1 cellular context compared by ENCODE assay signal in the genomic region with DNA sequence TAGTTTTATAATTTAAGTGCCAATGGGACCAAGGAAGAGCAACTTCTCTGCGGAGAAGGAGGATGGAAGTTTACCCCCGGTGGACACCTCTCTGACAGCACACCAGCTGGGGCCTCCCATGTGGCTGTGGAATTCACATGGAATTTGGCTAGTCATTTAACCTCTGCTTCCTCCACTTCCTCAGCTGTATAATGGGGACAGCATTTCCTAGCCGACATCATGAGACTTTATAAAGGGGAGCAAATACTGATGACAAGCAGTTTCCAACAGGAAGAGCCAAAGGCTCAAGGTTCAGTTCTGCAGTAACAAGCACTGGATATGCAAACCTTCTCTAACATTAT.
TF ChIP-seq lines count a peak whose summit lies in the region.

No MANE protein-coding gene starts in this region.

TF ChIP-seq in HepG2, 621 proteins besides CTCF, POLR2A, EP300 and RAD21 (continued from another document and continues in another):
- TF ChIP-seq ARID4A (CRISPR knock-in tag; IDR thresholded peaks at IDR 0.05; ENCODE audit: borderline replicate concordance) = peak; percentile 30; the same call in 1 of the 2 replicates
- 0 out of 2 replicates have a peak, but pooled peaks have one; percentile 46 for TF ChIP-seq ZNF431 (CRISPR knock-in tag; IDR thresholded peaks at IDR 0.05; ENCODE audit: borderline replicate concordance, low read depth)
- TF ChIP-seq, protein P1, sequence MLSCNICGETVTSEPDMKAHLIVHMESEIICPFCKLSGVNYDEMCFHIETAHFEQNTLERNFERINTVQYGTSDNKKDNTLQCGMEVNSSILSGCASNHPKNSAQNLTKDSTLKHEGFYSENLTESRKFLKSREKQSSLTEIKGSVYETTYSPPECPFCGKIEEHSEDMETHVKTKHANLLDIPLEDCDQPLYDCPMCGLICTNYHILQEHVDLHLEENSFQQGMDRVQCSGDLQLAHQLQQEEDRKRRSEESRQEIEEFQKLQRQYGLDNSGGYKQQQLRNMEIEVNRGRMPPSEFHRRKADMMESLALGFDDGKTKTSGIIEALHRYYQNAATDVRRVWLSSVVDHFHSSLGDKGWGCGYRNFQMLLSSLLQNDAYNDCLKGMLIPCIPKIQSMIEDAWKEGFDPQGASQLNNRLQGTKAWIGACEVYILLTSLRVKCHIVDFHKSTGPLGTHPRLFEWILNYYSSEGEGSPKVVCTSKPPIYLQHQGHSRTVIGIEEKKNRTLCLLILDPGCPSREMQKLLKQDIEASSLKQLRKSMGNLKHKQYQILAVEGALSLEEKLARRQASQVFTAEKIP (CRISPR knock-in tag; IDR thresholded peaks at IDR 0.05; ENCODE audit: borderline replicate concordance) = no peak
- no peak for TF ChIP-seq WIZ (CRISPR knock-in tag; IDR thresholded peaks at IDR 0.05)
- TF ChIP-seq GLI4 (CRISPR knock-in tag; IDR thresholded peaks at IDR 0.05; ENCODE audit: borderline replicate concordance) = no peak
- TF ChIP-seq ZBTB20 (CRISPR knock-in tag; IDR thresholded peaks at IDR 0.05; ENCODE audit: borderline replicate concordance, low read depth) = no peak
- TF ChIP-seq, protein P2, sequence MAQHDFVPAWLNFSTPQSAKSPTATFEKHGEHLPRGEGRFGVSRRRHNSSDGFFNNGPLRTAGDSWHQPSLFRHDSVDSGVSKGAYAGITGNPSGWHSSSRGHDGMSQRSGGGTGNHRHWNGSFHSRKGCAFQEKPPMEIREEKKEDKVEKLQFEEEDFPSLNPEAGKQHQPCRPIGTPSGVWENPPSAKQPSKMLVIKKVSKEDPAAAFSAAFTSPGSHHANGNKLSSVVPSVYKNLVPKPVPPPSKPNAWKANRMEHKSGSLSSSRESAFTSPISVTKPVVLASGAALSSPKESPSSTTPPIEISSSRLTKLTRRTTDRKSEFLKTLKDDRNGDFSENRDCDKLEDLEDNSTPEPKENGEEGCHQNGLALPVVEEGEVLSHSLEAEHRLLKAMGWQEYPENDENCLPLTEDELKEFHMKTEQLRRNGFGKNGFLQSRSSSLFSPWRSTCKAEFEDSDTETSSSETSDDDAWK (CRISPR knock-in tag; IDR thresholded peaks at IDR 0.05) = no peak
- TF ChIP-seq KDM3A (CRISPR knock-in tag; IDR thresholded peaks at IDR 0.05; ENCODE audit: low read depth) = 0 out of 2 replicates have a peak, but pooled peaks have one; percentile 5
- TF ChIP-seq RBM22 (optimal IDR thresholded peaks at IDR 0.05; ENCODE audit: low read length) = no peak
- TF ChIP-seq ELF3 (CRISPR knock-in tag; IDR thresholded peaks at IDR 0.05) = 0 out of 2 replicates have a peak, but pooled peaks have one; percentile 30
- 0 out of 2 replicates have a peak, but pooled peaks have one; percentile 6 for TF ChIP-seq PPARG (CRISPR knock-in tag; conservative IDR thresholded peaks at IDR 0.05)
- no peak; the same call in 1 of the 2 replicates for TF ChIP-seq ETV5 (CRISPR knock-in tag; IDR thresholded peaks at IDR 0.05; ENCODE audit: borderline replicate concordance)
- TF ChIP-seq, protein P3, sequence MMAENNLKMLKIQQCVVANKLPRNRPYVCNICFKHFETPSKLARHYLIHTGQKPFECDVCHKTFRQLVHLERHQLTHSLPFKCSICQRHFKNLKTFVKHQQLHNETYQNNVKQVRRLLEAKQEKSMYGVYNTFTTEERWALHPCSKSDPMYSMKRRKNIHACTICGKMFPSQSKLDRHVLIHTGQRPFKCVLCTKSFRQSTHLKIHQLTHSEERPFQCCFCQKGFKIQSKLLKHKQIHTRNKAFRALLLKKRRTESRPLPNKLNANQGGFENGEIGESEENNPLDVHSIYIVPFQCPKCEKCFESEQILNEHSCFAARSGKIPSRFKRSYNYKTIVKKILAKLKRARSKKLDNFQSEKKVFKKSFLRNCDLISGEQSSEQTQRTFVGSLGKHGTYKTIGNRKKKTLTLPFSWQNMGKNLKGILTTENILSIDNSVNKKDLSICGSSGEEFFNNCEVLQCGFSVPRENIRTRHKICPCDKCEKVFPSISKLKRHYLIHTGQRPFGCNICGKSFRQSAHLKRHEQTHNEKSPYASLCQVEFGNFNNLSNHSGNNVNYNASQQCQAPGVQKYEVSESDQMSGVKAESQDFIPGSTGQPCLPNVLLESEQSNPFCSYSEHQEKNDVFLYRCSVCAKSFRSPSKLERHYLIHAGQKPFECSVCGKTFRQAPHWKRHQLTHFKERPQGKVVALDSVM (CRISPR knock-in tag; IDR thresholded peaks at IDR 0.05) = no peak
- TF ChIP-seq, protein P4, sequence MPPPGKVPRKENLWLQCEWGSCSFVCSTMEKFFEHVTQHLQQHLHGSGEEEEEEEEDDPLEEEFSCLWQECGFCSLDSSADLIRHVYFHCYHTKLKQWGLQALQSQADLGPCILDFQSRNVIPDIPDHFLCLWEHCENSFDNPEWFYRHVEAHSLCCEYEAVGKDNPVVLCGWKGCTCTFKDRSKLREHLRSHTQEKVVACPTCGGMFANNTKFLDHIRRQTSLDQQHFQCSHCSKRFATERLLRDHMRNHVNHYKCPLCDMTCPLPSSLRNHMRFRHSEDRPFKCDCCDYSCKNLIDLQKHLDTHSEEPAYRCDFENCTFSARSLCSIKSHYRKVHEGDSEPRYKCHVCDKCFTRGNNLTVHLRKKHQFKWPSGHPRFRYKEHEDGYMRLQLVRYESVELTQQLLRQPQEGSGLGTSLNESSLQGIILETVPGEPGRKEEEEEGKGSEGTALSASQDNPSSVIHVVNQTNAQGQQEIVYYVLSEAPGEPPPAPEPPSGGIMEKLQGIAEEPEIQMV (CRISPR knock-in tag; IDR thresholded peaks at IDR 0.05; ENCODE audit: low read depth) = no peak
- TF ChIP-seq E2F1 (CRISPR knock-in tag; IDR thresholded peaks at IDR 0.05) = no peak
- TF ChIP-seq ZNF614 (CRISPR knock-in tag; IDR thresholded peaks at IDR 0.05; ENCODE audit: borderline replicate concordance) = 0 out of 2 replicates have a peak, but pooled peaks have one; percentile 22
- TF ChIP-seq, protein P5, sequence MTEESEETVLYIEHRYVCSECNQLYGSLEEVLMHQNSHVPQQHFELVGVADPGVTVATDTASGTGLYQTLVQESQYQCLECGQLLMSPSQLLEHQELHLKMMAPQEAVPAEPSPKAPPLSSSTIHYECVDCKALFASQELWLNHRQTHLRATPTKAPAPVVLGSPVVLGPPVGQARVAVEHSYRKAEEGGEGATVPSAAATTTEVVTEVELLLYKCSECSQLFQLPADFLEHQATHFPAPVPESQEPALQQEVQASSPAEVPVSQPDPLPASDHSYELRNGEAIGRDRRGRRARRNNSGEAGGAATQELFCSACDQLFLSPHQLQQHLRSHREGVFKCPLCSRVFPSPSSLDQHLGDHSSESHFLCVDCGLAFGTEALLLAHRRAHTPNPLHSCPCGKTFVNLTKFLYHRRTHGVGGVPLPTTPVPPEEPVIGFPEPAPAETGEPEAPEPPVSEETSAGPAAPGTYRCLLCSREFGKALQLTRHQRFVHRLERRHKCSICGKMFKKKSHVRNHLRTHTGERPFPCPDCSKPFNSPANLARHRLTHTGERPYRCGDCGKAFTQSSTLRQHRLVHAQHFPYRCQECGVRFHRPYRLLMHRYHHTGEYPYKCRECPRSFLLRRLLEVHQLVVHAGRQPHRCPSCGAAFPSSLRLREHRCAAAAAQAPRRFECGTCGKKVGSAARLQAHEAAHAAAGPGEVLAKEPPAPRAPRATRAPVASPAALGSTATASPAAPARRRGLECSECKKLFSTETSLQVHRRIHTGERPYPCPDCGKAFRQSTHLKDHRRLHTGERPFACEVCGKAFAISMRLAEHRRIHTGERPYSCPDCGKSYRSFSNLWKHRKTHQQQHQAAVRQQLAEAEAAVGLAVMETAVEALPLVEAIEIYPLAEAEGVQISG (CRISPR knock-in tag; IDR thresholded peaks at IDR 0.05) = no peak
- no peak for TF ChIP-seq ZNF800 (CRISPR knock-in tag; IDR thresholded peaks at IDR 0.05)
- no peak for TF ChIP-seq PCBP2 (optimal IDR thresholded peaks at IDR 0.05; ENCODE audit: low read depth, low read length, poor library complexity, severe bottlenecking)
- TF ChIP-seq, protein P6, sequence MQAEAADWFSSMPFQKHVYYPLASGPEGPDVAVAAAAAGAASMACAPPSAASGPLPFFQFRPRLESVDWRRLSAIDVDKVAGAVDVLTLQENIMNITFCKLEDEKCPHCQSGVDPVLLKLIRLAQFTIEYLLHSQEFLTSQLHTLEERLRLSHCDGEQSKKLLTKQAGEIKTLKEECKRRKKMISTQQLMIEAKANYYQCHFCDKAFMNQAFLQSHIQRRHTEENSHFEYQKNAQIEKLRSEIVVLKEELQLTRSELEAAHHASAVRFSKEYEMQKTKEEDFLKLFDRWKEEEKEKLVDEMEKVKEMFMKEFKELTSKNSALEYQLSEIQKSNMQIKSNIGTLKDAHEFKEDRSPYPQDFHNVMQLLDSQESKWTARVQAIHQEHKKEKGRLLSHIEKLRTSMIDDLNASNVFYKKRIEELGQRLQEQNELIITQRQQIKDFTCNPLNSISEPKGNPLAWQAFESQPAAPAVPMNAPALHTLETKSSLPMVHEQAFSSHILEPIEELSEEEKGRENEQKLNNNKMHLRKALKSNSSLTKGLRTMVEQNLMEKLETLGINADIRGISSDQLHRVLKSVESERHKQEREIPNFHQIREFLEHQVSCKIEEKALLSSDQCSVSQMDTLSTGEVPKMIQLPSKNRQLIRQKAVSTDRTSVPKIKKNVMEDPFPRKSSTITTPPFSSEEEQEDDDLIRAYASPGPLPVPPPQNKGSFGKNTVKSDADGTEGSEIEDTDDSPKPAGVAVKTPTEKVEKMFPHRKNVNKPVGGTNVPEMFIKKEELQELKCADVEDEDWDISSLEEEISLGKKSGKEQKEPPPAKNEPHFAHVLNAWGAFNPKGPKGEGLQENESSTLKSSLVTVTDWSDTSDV (CRISPR knock-in tag; IDR thresholded peaks at IDR 0.05) = no peak
- no peak for TF ChIP-seq MXD4 (CRISPR knock-in tag; IDR thresholded peaks at IDR 0.05)
- TF ChIP-seq SNRNP70 (IDR thresholded peaks at IDR 0.05; ENCODE audit: low read depth, low read length) = no peak
- TF ChIP-seq, protein P7, sequence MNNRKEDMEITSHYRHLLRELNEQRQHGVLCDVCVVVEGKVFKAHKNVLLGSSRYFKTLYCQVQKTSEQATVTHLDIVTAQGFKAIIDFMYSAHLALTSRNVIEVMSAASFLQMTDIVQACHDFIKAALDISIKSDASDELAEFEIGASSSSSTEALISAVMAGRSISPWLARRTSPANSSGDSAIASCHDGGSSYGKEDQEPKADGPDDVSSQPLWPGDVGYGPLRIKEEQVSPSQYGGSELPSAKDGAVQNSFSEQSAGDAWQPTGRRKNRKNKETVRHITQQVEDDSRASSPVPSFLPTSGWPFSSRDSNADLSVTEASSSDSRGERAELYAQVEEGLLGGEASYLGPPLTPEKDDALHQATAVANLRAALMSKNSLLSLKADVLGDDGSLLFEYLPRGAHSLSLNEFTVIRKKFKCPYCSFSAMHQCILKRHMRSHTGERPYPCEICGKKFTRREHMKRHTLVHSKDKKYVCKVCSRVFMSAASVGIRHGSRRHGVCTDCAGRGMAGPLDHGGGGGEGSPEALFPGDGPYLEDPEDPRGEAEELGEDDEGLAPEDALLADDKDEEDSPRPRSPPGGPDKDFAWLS (CRISPR knock-in tag; IDR thresholded peaks at IDR 0.05; ENCODE audit: borderline replicate concordance) = no peak
- TF ChIP-seq ZNF576 (CRISPR knock-in tag; IDR thresholded peaks at IDR 0.05) = no peak
- TF ChIP-seq, protein P8, sequence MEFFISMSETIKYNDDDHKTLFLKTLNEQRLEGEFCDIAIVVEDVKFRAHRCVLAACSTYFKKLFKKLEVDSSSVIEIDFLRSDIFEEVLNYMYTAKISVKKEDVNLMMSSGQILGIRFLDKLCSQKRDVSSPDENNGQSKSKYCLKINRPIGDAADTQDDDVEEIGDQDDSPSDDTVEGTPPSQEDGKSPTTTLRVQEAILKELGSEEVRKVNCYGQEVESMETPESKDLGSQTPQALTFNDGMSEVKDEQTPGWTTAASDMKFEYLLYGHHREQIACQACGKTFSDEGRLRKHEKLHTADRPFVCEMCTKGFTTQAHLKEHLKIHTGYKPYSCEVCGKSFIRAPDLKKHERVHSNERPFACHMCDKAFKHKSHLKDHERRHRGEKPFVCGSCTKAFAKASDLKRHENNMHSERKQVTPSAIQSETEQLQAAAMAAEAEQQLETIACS (CRISPR knock-in tag; IDR thresholded peaks at IDR 0.05) = no peak
